In genomic region chrX:101485212-101486064, GRCh38 we compare ENCODE assay signal across 9 cellular contexts. TPM values are rescaled to one million over a fixed set of nuclear protein-coding genes. Genes with fewer than 3 reads are reported as not detected.
DNase-seq lines count a peak whose midpoint lies in the region; ATAC-seq and TF ChIP-seq lines count a peak whose summit lies in the region.
"Had no signal": no experiment of that assay in that cellular context is flagged by ENCODE, and none has a peak within 500 bp of the region (broad histone marks: within the 10 kb centered on the region; RNA-seq: fewer than 3 reads in every experiment).

TSS of gene ARMCX4 (plus strand) at chrX:101485456. CDS start at chrX:101488590, 3,134 bp downstream.

- peak within 1 kb of the TSS; percentile 45 for H2AFZ ChIP-seq in mammary epithelial cell (ENCODE audit: low read depth, low read length)

- H3K27ac Mint-ChIP-seq in T-helper 17 cell (peak within 1 kb of the TSS; percentile 74), immature natural killer cell (peak within 1 kb of the TSS in 1 of 6 donors; percentile 24)

- H3K4me1 ChIP-seq in BE2C (no peaks in the 10 kb centered on the region), HUES6 (ENCODE audit: control insufficient read depth, insufficient read depth, low read length) (peaks cover 14% of the 10 kb centered on the region), mammary epithelial cell (ENCODE audit: insufficient read depth, low read length) (no peaks in the 10 kb centered on the region), skeletal muscle tissue (ENCODE audit: control insufficient read depth in 3 of 3, insufficient read depth in 3 of 3, low read length in 3 of 3) (peaks cover 3 to 16% (median 4%) of the 10 kb centered on the region in 3 donors)

- peak; percentile 88 for DNase-seq in BE2C
- peak; percentile 15 to 29 (median 16) for DNase-seq in T-helper 17 cell
- peak; percentile 18 for DNase-seq in mammary epithelial cell
- DNase-seq in immature natural killer cell: no peak
- DNase-seq in HT-29 (ENCODE audit: low spot score): no peak
- no peak for DNase-seq in SW480 (ENCODE audit: low spot score)

- H3K9me3 ChIP-seq in BE2C (no peaks in the 10 kb centered on the region), HUES6 (ENCODE audit: control insufficient read depth, insufficient read depth, low read depth, low read length) (no peaks in the 10 kb centered on the region), T-helper 17 cell (ENCODE audit: control insufficient read depth, low read length, poor library complexity, severe bottlenecking) (no peaks in the 10 kb centered on the region), mammary epithelial cell (replicated peaks; ENCODE audit: insufficient read depth, low read length) (no peaks in the 10 kb centered on the region), skeletal muscle tissue (ENCODE audit: control insufficient read depth in 3 of 3, low read length in 3 of 3) (no peaks in the 10 kb centered on the region)

- H3K27ac ChIP-seq in HUES6 (ENCODE audit: low read depth, low read length) (no peak within 1 kb of the TSS), mammary epithelial cell (ENCODE audit: insufficient read depth, low read depth, low read length) (no peak within 1 kb of the TSS), skeletal muscle tissue (ENCODE audit: low read depth, low read length) (peak within 1 kb of the TSS; percentile 65)

- H3K36me3 ChIP-seq in BE2C (no peaks in the 10 kb centered on the region), HUES6 (ENCODE audit: control insufficient read depth, insufficient read depth, low read length) (peaks cover 18% of the 10 kb centered on the region; the same call in 1 of the 2 replicates), mammary epithelial cell (ENCODE audit: insufficient read depth, low read length) (no peaks in the 10 kb centered on the region), skeletal muscle tissue (ENCODE audit: control insufficient read depth in 3 of 3, insufficient read depth in 3 of 3, low read length in 3 of 3) (peaks cover 0 to 3% (median 2%) of the 10 kb centered on the region in 3 donors)

- H3K4me2 ChIP-seq in mammary epithelial cell (ENCODE audit: insufficient read depth, low read depth, low read length): peak within 1 kb of the TSS; percentile 75

- peaks cover 9% of the 10 kb centered on the region for H3K4me1 Mint-ChIP-seq in T-helper 17 cell
- H3K4me1 Mint-ChIP-seq in immature natural killer cell: peaks cover 0 to 4% of the 10 kb centered on the region in 2 donors

- ATAC-seq in T-helper 17 cell: peak; percentile 92
- ATAC-seq: GM12878 had no signal

- H3K4me3 Mint-ChIP-seq in T-helper 17 cell: peak within 1 kb of the TSS; percentile 89
- H3K4me3 Mint-ChIP-seq in immature natural killer cell: peak within 1 kb of the TSS; percentile 44 to 75 (median 54)

- intact Hi-C loops in mammary epithelial cell (cut with micrococcal nuclease): no loop called here

- in situ Hi-C loops in mammary epithelial cell (cut with MboI; ENCODE audit: low sequenced_read_pairs in 2 of 2): no loop called here

- H3K27me3 Mint-ChIP-seq in T-helper 17 cell (no peaks in the 10 kb centered on the region), immature natural killer cell (ENCODE audit: low read depth in 3 of 3) (peaks cover 0 to 11% (median 5%) of the 10 kb centered on the region in 3 donors)

- H3K36me3 Mint-ChIP-seq in T-helper 17 cell (ENCODE audit: low read depth) (no peaks in the 10 kb centered on the region), immature natural killer cell (no peaks in the 10 kb centered on the region)

- H3K27me3 ChIP-seq in BE2C: no peaks in the 10 kb centered on the region
- H3K27me3 ChIP-seq in HUES6 (ENCODE audit: control insufficient read depth, insufficient read depth, low read length): peaks cover 5% of the 10 kb centered on the region; the same call in 1 of the 2 replicates
- no peaks in the 10 kb centered on the region for H3K27me3 ChIP-seq in mammary epithelial cell (ENCODE audit: insufficient read depth, low read length)
- no peaks in the 10 kb centered on the region for H3K27me3 ChIP-seq in skeletal muscle tissue (ENCODE audit: control insufficient read depth in 3 of 3, insufficient read depth in 3 of 3, low read length in 3 of 3)

- dilution Hi-C loops in mammary epithelial cell (cut with HindIII; ENCODE audit: low sequenced_read_pairs): no loop called here

- H3K9ac ChIP-seq in HUES6 (ENCODE audit: low read length) (peak within 1 kb of the TSS; percentile 77), mammary epithelial cell (ENCODE audit: insufficient read depth, low read length) (no peak within 1 kb of the TSS), skeletal muscle tissue (ENCODE audit: low read depth in 1 of 3, low read length in 3 of 3) (peak within 1 kb of the TSS; percentile 64 to 75 (median 68))

- TF ChIP-seq CTCF in BE2C (IDR thresholded peaks at IDR 0.05; ENCODE audit: low read depth, low read length) (no peak), mammary epithelial cell (conservative IDR thresholded peaks at IDR 0.05 in 1 of 2, IDR thresholded peaks at IDR 0.05 in 1 of 2; ENCODE audit: extremely low read depth in 1 of 2, insufficient read depth in 1 of 2, low read depth in 1 of 2, low read length in 2 of 2) (no peak)

- WGBS in mammary epithelial cell (ENCODE audit: low coverage, missing lambda C conversion rate): 50% methylated on average over 27 of the region's 55 CpGs

- BruUV-seq in mammary epithelial cell (replicated peaks; lab: Mats Ljungman, UMichigan): no TSS peak

- CTCF ChIA-PET in mammary epithelial cell (lab: Charles Lee; ENCODE audit: low non-redundant PET): no interaction called here

- no peaks in the 10 kb centered on the region for H3K79me2 ChIP-seq in mammary epithelial cell (ENCODE audit: insufficient read depth, low read length)

- no peaks in the 10 kb centered on the region for H3K9me3 Mint-ChIP-seq in immature natural killer cell

- H3K4me3 ChIP-seq in BE2C (ENCODE audit: low read depth, low read length) (peak within 1 kb of the TSS; percentile 82), HUES6 (ENCODE audit: low read depth, low read length) (peak within 1 kb of the TSS; percentile 72), mammary epithelial cell (replicated peaks in 1 of 3; ENCODE audit: insufficient read depth in 1 of 3, low read depth in 2 of 3, low read length in 3 of 3) (peak within 1 kb of the TSS in 2 of 3 experiments; percentile 31 to 32), skeletal muscle tissue (ENCODE audit: low read length in 3 of 3) (peak within 1 kb of the TSS; percentile 69 to 75 (median 73))
- H3K4me3 ChIP-seq: GM12878 had no signal

- no peaks in the 10 kb centered on the region for H4K20me1 ChIP-seq in mammary epithelial cell (ENCODE audit: insufficient read depth, low read length)

RNA-seq across cellular contexts. Expression of gene ARMCX4, which starts in this region (rescaled TPM):
- polyA plus RNA-seq in BE2C (2012; ENCODE audit: insufficient read depth, insufficient read length, low read depth): 10.6 TPM
- 1 to 10 TPM; 5.9 to 9.9 TPM for total RNA-seq in T-helper 17 cell
- 1 to 10 TPM; 1.8 to 3.5 TPM for total RNA-seq in mammary epithelial cell
- polyA plus RNA-seq in mammary epithelial cell: 0.16 TPM
- not detected for polyA minus RNA-seq in mammary epithelial cell
- 1 to 10 TPM in 2 of 3 donors, under 1 TPM in 1; 0.50 to 2.9 (median 1.2) TPM for polyA plus RNA-seq in immature natural killer cell
- 17.2 TPM for total RNA-seq in skeletal muscle tissue
- total RNA-seq in HT-29 (2014; rRNA removed; shearing (Covaris generic)): 0.13 and 0.43 TPM in 2 replicates

Comparison
In these comparisons a context has a peak if more than half of its experiments do, and no peak if none do; other contexts are left out.
1. DNase-seq: peak in BE2C (single experiment), T-helper 17 cell (3 of 3) and mammary epithelial cell (single experiment); none in immature natural killer cell (0 of 3), HT-29 (single experiment) and SW480 (single experiment).
2. H3K4me3 ChIP-seq: peak in every context shown above with its lines; median percentile 82 in BE2C; 73 in skeletal muscle tissue; 72 in HUES6; 32 in mammary epithelial cell.